In genomic region chr6:27146706-27147507, GRCh38 we compare ENCODE assay signal across 8 cellular contexts.
DNase-seq lines count a peak whose midpoint lies in the region; ATAC-seq, FAIRE-seq and TF ChIP-seq lines count a peak whose summit lies in the region.

No MANE protein-coding gene starts in this region.

- TF ChIP-seq CTCF in kidney (IDR thresholded peaks at IDR 0.05; ENCODE audit: borderline replicate concordance, extremely low read depth, insufficient read depth) = no peak

- peak overlapping the region in 1 of 2 donors; percentile 74 for H3K9ac ChIP-seq in kidney (ENCODE audit: low read length in 2 of 2)

- no peaks in the 10 kb centered on the region for H3K36me3 ChIP-seq in kidney (ENCODE audit: control insufficient read depth in 1 of 2, insufficient read depth in 2 of 2, low read length in 2 of 2)

- peak overlapping the region; percentile 75 to 80 for H3K4me3 ChIP-seq in kidney (ENCODE audit: low read length in 2 of 2)

- H3K4me1 ChIP-seq in kidney (ENCODE audit: control insufficient read depth in 1 of 2, insufficient read depth in 1 of 2, low read depth in 1 of 2, low read length in 2 of 2) = peaks cover 4 to 6% of the 10 kb centered on the region in 2 donors

- intact Hi-C loops in kidney (cut with DNase I) = no loop called here

- DNase-seq in Ammon's horn (ENCODE audit: low spot score) = peak; percentile 96
- peak; percentile 100 for DNase-seq in NCI-H2227 treated with DMSO at 0.1 percent for 48 hours (lab: John Stamatoyannopoulos, UW)
- DNase-seq in activated CD4-positive, CD25-positive, alpha-beta regulatory T cell (lab: John Stamatoyannopoulos, UW) = peak; percentile 28 to 60 (median 50)
- DNase-seq in kidney = peak; percentile 93
- DNase-seq in stimulated activated CD4-positive, alpha-beta T cell treated with anti-CD3 and anti-CD28 coated beads, Interleukin-12 subunit alpha, Interleukin-12 subunit beta, amount 100 ng/mL, for 4 hours = peak; percentile 64

- no peaks in the 10 kb centered on the region for H3K9me3 ChIP-seq in kidney (ENCODE audit: control insufficient read depth in 1 of 2, low read length in 2 of 2)

- ATAC-seq in GM19023 (IDR thresholded peaks at IDR 0.05; ENCODE audit: unreplicated experiment) (peak; percentile 72), HG03159 (IDR thresholded peaks at IDR 0.05; ENCODE audit: unreplicated experiment) (peak; percentile 77)

- peak; percentile 94 for FAIRE-seq in kidney (lab: Jason Lieb, UNC)

- H3K27ac ChIP-seq in cingulate gyrus (ENCODE audit: low read depth, low read length) = peak overlapping the region; percentile 79
- H3K27ac ChIP-seq in kidney (ENCODE audit: low read depth in 2 of 2, low read length in 2 of 2) = peak overlapping the region; percentile 83 to 93

Comparison
In these comparisons a context has a peak if more than half of its experiments do, and no peak if none do; other contexts are left out.
1. Peak in every context shown above with its lines: DNase-seq, ATAC-seq, H3K4me3 ChIP-seq and H3K27ac ChIP-seq.